10 cellular contexts compared by ENCODE assay signal in genomic region chr3:37627951-37628620, GRCh38.
DNase-seq lines count a peak whose midpoint lies in the region; ATAC-seq and TF ChIP-seq lines count a peak whose summit lies in the region.
"Had no signal": no experiment of that assay in that cellular context is flagged by ENCODE, and none has a peak within 500 bp of the region (broad histone marks: within the 10 kb centered on the region; RNA-seq: fewer than 3 reads in every experiment).

No MANE protein-coding gene starts in this region.

- intact Hi-C loops in lower leg skin (cut with DNase I; ENCODE audit: low total_unique reads): no loop called here

- peak overlapping the region; percentile 80 for H3K4me2 ChIP-seq in BLaER1

- H4K20me1 ChIP-seq in BLaER1: no peaks in the 10 kb centered on the region

- H3K4me1 ChIP-seq in BLaER1: peaks cover 60% of the 10 kb centered on the region

- no peaks in the 10 kb centered on the region for H3K36me3 ChIP-seq in BLaER1

- TF ChIP-seq CTCF in lower leg skin (IDR thresholded peaks at IDR 0.05): no peak

- peak; percentile 84 for ATAC-seq in GM19372 (IDR thresholded peaks at IDR 0.05; ENCODE audit: low read depth, unreplicated experiment)
- ATAC-seq in HG02852 (IDR thresholded peaks at IDR 0.05; ENCODE audit: unreplicated experiment): peak; percentile 64
- ATAC-seq: Panc1 had no signal

- H3K27me3 ChIP-seq in BLaER1: no peaks in the 10 kb centered on the region

- no peak for TF ChIP-seq POLR2A in lower leg skin (IDR thresholded peaks at IDR 0.05)

- H3K9me3 ChIP-seq in BLaER1: no peaks in the 10 kb centered on the region

- DNase-seq in RPMI8226 (peak; percentile 28), NCI-H226 (no peak), Ammon's horn (ENCODE audit: low spot score) (no peak), lower leg skin (ENCODE audit: low spot score in 2 of 2) (no peak), middle frontal gyrus (ENCODE audit: extremely low spot score, low spot score) (no peak)
- DNase-seq: NCI-H1930 had no signal

- H3K9ac ChIP-seq in BLaER1: no peak overlapping the region; the same call in 1 of the 2 replicates

- H3K4me3 ChIP-seq in BLaER1 (no peak overlapping the region), lower leg skin (ENCODE audit: low read depth, poor library complexity, severe bottlenecking) (no peak overlapping the region)

- 51 to 65% methylated on average over 12 to 13 of the region's 13 CpGs for WGBS in lower leg skin, 2 donors

- H3K27ac ChIP-seq in BLaER1: peak overlapping the region; percentile 47; the same call in 1 of the 2 replicates
